In the genomic region with DNA sequence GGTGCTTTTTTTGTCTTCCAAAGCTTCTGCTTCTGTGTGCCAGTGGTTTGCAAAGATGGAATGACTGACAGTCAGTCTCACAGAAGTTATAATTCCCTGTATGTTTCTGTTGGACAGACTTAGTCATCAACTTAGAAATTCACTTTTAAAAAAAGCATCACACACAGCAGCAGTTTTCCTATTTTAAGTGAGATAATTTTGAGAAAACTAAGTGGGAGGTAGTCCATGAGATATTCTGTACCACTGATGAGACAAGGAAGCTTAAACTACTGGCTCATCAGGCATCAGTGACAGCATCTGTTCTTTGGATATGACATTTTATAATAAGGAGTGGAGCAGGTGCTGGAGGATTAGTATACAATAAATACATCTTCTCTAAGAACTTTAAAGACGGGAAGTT, we compare ENCODE assay signal across 15 cellular contexts.
"Had no signal": no experiment of that assay in that cellular context is flagged by ENCODE, and none has a peak within 500 bp of the region (broad histone marks: within the 10 kb centered on the region; RNA-seq: fewer than 3 reads in every experiment).

No MANE protein-coding gene starts in this region.

- H3K4me3 Mint-ChIP-seq: activated naive CD8-positive, alpha-beta T cell had no signal

- H3K27ac ChIP-seq: brain microvascular endothelial cell, neutrophil, stomach, tibial artery had no signal

- H3K27me3 ChIP-seq: brain microvascular endothelial cell, neutrophil, stomach, tibial artery had no signal

- H3K9me3 ChIP-seq: neutrophil, stomach, tibial artery had no signal

- FAIRE-seq: endothelial cell of umbilical vein, urothelium cell line had no signal

- H3K4me3 ChIP-seq: lung, stomach, tibial artery had no signal

- H3K27me3 Mint-ChIP-seq: activated naive CD8-positive, alpha-beta T cell had no signal

- H3K4me1 ChIP-seq: tibial artery had no signal

- DNase-seq: activated CD4-positive, alpha-beta T cell treated with anti-CD3 and anti-CD28 coated beads for 1 hour; brain microvascular endothelial cell; cortex of kidney; effector CD8-positive, alpha-beta T cell; foreskin fibroblast; midbrain; Right ventricle myocardium superior; stimulated activated CD4-positive, alpha-beta T cell treated with anti-CD3 and anti-CD28 coated beads, Interleukin-2, amount 100 ng/mL, for 48 hours; stomach; tibial artery had no signal
